Comparison of ENCODE assay signal across 15 cellular contexts in the genomic region with DNA sequence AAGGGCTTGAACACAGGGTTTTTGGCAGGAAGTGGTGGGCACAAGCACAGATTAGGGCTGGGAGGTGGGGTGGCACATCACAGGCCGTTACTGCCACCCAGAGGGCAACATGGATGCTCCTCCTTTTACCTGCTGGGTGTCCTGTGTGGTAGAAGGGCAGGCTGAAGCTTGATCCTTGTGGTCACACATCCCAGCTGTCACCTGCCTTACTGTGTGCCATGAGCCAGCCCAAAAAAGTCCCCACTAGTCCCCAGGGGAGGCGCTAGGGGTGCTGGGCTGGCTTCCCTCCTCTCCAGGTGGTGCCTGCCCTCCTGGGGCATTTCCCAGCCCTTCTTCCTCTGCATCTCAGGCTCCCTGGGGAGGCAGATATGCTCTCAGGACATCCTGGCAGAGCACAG. TPM values are rescaled to one million over a fixed set of nuclear protein-coding genes. Genes with fewer than 3 reads are reported as not detected.
DNase-seq lines count a peak whose midpoint lies in the region; ATAC-seq and TF ChIP-seq lines count a peak whose summit lies in the region.
"Had no signal": no experiment of that assay in that cellular context is flagged by ENCODE, and none has a peak within 500 bp of the region (broad histone marks: within the 10 kb centered on the region; RNA-seq: fewer than 3 reads in every experiment).

No MANE protein-coding gene starts in this region.

- no peak overlapping the region for H3K4me3 Mint-ChIP-seq in activated CD4-positive, alpha-beta T cell treated with anti-CD3 and anti-CD28 coated beads for 36 hours
- H3K4me3 Mint-ChIP-seq: activated naive CD8-positive, alpha-beta T cell had no signal

- no peak for ATAC-seq in activated CD4-positive, alpha-beta T cell treated with anti-CD3 and anti-CD28 coated beads for 36 hours
- ATAC-seq in foreskin keratinocyte (no peak), HG03175 (IDR thresholded peaks at IDR 0.05; ENCODE audit: unreplicated experiment) (no peak), esophagus mucosa (no peak)

- H3K36me3 Mint-ChIP-seq in activated CD4-positive, alpha-beta T cell treated with anti-CD3 and anti-CD28 coated beads for 36 hours (ENCODE audit: low read depth): no peaks in the 10 kb centered on the region
- H3K36me3 Mint-ChIP-seq: activated naive CD8-positive, alpha-beta T cell had no signal

- no peak overlapping the region for H3K4me2 ChIP-seq in DOHH2 (ENCODE audit: low read length)

- H3K9me3 ChIP-seq in DOHH2 (ENCODE audit: control insufficient read depth, insufficient read depth, low read length): no peaks in the 10 kb centered on the region
- H3K9me3 ChIP-seq: testis had no signal

- peak; percentile 15 for DNase-seq in activated CD4-positive, alpha-beta T cell treated with anti-CD3 and anti-CD28 coated beads for 36 hours
- DNase-seq in activated CD4-positive, alpha-beta T cell treated with anti-CD3 and anti-CD28 coated beads for 48 hours: no peak
- peak; percentile 57 for DNase-seq in H7
- no peak for DNase-seq in foreskin keratinocyte
- no peak for DNase-seq in NCI-H510A treated with DMSO at 0.1 percent for 48 hours (lab: John Stamatoyannopoulos, UW)
- DNase-seq: kidney glomerular epithelial cell, NCI-H1694 treated with DMSO at 0.1 percent for 48 hours, SHP77 treated with DMSO at 0.1 percent for 48 hours, T1000, testis had no signal

- H3K27me3 ChIP-seq in DOHH2 (ENCODE audit: control insufficient read depth, low read length) (no peaks in the 10 kb centered on the region), H7 (ENCODE audit: control insufficient read depth, insufficient read depth, low read length) (no peaks in the 10 kb centered on the region), foreskin keratinocyte (no peaks in the 10 kb centered on the region)
- H3K27me3 ChIP-seq: testis had no signal

- CTCF ChIA-PET in activated CD4-positive, alpha-beta T cell treated with anti-CD3 and anti-CD28 coated beads for 36 hours (lab: Charles Lee): interaction anchor here (1.0 to 3.7 kb wide), 8 partner anchors 10 to 448 kb away, joined by 3 to 22 read pairs (median 4); no protein-coding TSS in a partner anchor

- H3K9me3 Mint-ChIP-seq in activated CD4-positive, alpha-beta T cell treated with anti-CD3 and anti-CD28 coated beads for 36 hours (ENCODE audit: low read depth): no peaks in the 10 kb centered on the region

- TF ChIP-seq CTCF in DOHH2 (IDR thresholded peaks at IDR 0.05; ENCODE audit: low read depth, low read length, poor library complexity, severe bottlenecking) (peak; percentile 25), foreskin keratinocyte (conservative IDR thresholded peaks at IDR 0.05) (peak; percentile 22)

- H3K9me2 ChIP-seq in DOHH2 (replicated peaks; ENCODE audit: control insufficient read depth, low read length): no peaks in the 10 kb centered on the region

- peaks cover 2% of the 10 kb centered on the region for H3K4me1 Mint-ChIP-seq in activated CD4-positive, alpha-beta T cell treated with anti-CD3 and anti-CD28 coated beads for 36 hours

- no peaks in the 10 kb centered on the region for H3K79me2 ChIP-seq in DOHH2 (ENCODE audit: control insufficient read depth, low read length)

- no peaks in the 10 kb centered on the region for H3F3A ChIP-seq in DOHH2 (ENCODE audit: control insufficient read depth, insufficient read depth)

- H4K20me1 ChIP-seq in DOHH2 (ENCODE audit: control insufficient read depth, insufficient read depth, low read depth, low read length): no peaks in the 10 kb centered on the region

- no peak overlapping the region for H3K27ac ChIP-seq in DOHH2 (ENCODE audit: low read depth, low read length)
- H3K27ac ChIP-seq in foreskin keratinocyte: no peak overlapping the region
- H3K27ac ChIP-seq: testis had no signal

- H3K36me3 ChIP-seq in DOHH2 (ENCODE audit: control insufficient read depth, low read length) (no peaks in the 10 kb centered on the region), H7 (replicated peaks; ENCODE audit: control insufficient read depth, insufficient read depth, low read length) (no peaks in the 10 kb centered on the region)

- POLR2A ChIA-PET in activated CD4-positive, alpha-beta T cell treated with anti-CD3 and anti-CD28 coated beads for 36 hours (lab: Charles Lee): no interaction called here

- intact Hi-C loops in activated CD4-positive, alpha-beta T cell treated with anti-CD3 and anti-CD28 coated beads for 36 hours (cut with DNase I, micrococcal nuclease): loop anchor here (5.0 to 10.0 kb wide), 3 partner anchors 36 to 186 kb away; no protein-coding TSS in a partner anchor

- no peaks in the 10 kb centered on the region for H3K27me3 Mint-ChIP-seq in activated CD4-positive, alpha-beta T cell treated with anti-CD3 and anti-CD28 coated beads for 36 hours
- H3K27me3 Mint-ChIP-seq: activated naive CD8-positive, alpha-beta T cell had no signal

- H3K4me1 ChIP-seq in DOHH2 (ENCODE audit: control insufficient read depth, low read length) (peaks cover 7% of the 10 kb centered on the region), foreskin keratinocyte (no peaks in the 10 kb centered on the region)

- H3K4me3 ChIP-seq in DOHH2 (ENCODE audit: low read length) (no peak overlapping the region), H7 (ENCODE audit: insufficient read depth, low read depth, low read length) (no peak overlapping the region)
- H3K4me3 ChIP-seq: testis had no signal

- no peak overlapping the region for H3K27ac Mint-ChIP-seq in activated CD4-positive, alpha-beta T cell treated with anti-CD3 and anti-CD28 coated beads for 36 hours
- H3K27ac Mint-ChIP-seq: activated naive CD8-positive, alpha-beta T cell had no signal

RNA-seq across cellular contexts. Expression of a gene that starts 50.5 kb away (rescaled TPM):
- not detected for total RNA-seq in activated CD4-positive, alpha-beta T cell treated with anti-CD3 and anti-CD28 coated beads for 36 hours
- total RNA-seq in H7 (2014; rRNA removed; shearing (Covaris generic)): 0.15 and 0.69 TPM in 2 replicates
- not detected in 2 replicates for total RNA-seq in foreskin keratinocyte
- not detected in 2 replicates for polyA plus RNA-seq in foreskin keratinocyte
- total RNA-seq in esophagus mucosa: not detected
- total RNA-seq: LHCN-M2 had no signal

Comparison
In these comparisons a context has a peak if more than half of its experiments do, and no peak if none do; other contexts are left out.
1. DNase-seq: peak in activated CD4-positive, alpha-beta T cell treated with anti-CD3 and anti-CD28 coated beads for 36 hours (single experiment) and H7 (single experiment); none in activated CD4-positive, alpha-beta T cell treated with anti-CD3 and anti-CD28 coated beads for 48 hours (single experiment), foreskin keratinocyte (0 of 2) and NCI-H510A treated with DMSO at 0.1 percent for 48 hours (single experiment).